ENCODE assay signal across 8 cellular contexts in genomic region chr7:121872831-121873764, GRCh38. TPM values are rescaled to one million over a fixed set of nuclear protein-coding genes. Genes with fewer than 3 reads are reported as not detected.
DNase-seq lines count a peak whose midpoint lies in the region; ATAC-seq and TF ChIP-seq lines count a peak whose summit lies in the region.

TSS of gene PTPRZ1 (plus strand) at chr7:121873161. CDS start at chr7:121873500, 339 bp downstream.

- under 1% methylated on average over 85 of the region's 85 CpGs for WGBS in HUES64
- 0 to 1% (median 1%) methylated on average over 72 to 85 of the region's 85 CpGs for WGBS in psoas muscle, 3 donors

- H3K9ac ChIP-seq in HUES64 (ENCODE audit: low read depth, low read length) (peak within 1 kb of the TSS; percentile 79), adipocyte (ENCODE audit: low read length) (peak within 1 kb of the TSS; percentile 76)

- no TSS peak for BruUV-seq in Caco-2 (replicated peaks; lab: Mats Ljungman, UMichigan)

- no peaks in the 10 kb centered on the region for H3K9me3 Mint-ChIP-seq in Caco-2 (ENCODE audit: unreplicated experiment)

- H3K27me3 Mint-ChIP-seq in Caco-2 (ENCODE audit: insufficient read depth, unreplicated experiment): peaks cover 29% of the 10 kb centered on the region

- H3K27me3 ChIP-seq in Caco-2 (replicated peaks; ENCODE audit: control insufficient read depth, insufficient read depth, low read length) (no peaks in the 10 kb centered on the region; the same call in 1 of the 2 replicates), HUES64 (ENCODE audit: insufficient read depth, low read length) (peaks cover 5% of the 10 kb centered on the region; the same call in 1 of the 2 replicates), adipocyte (replicated peaks; ENCODE audit: control insufficient read depth, insufficient read depth, low read length) (peaks cover 7% of the 10 kb centered on the region), psoas muscle (ENCODE audit: insufficient read depth in 3 of 3, low read length in 2 of 3) (peaks cover 4 to 45% (median 10%) of the 10 kb centered on the region in 3 donors)

- H3K36me3 ChIP-seq in Caco-2 (ENCODE audit: control insufficient read depth, insufficient read depth, low read length) (no peaks in the 10 kb centered on the region), HUES64 (ENCODE audit: insufficient read depth, low read length) (no peaks in the 10 kb centered on the region), adipocyte (ENCODE audit: control insufficient read depth, insufficient read depth, low read length, severe bottlenecking) (no peaks in the 10 kb centered on the region), psoas muscle (ENCODE audit: insufficient read depth in 1 of 2, low read depth in 1 of 2) (no peaks in the 10 kb centered on the region)

- H3K27ac Mint-ChIP-seq in Caco-2 (ENCODE audit: unreplicated experiment): no peak within 1 kb of the TSS

- no peaks in the 10 kb centered on the region for H3K4me1 ChIP-seq in Caco-2
- peaks cover 29% of the 10 kb centered on the region for H3K4me1 ChIP-seq in HUES64 (ENCODE audit: insufficient read depth, low read length)
- peaks cover 10% of the 10 kb centered on the region for H3K4me1 ChIP-seq in adipocyte (ENCODE audit: control insufficient read depth, insufficient read depth, low read length)
- H3K4me1 ChIP-seq in psoas muscle: no peaks in the 10 kb centered on the region

- peak in 1 of 4 donors; percentile 48 for ATAC-seq in psoas muscle

- CTCF ChIA-PET in Caco-2 (lab: Charles Lee): no interaction called here

- intact Hi-C loops in Caco-2 (cut with micrococcal nuclease; ENCODE audit: unreplicated experiment) (loop anchor here (5.0 kb wide), 1 partner anchor 124 kb away; no protein-coding TSS in a partner anchor), psoas muscle (cut with DNase I) (no loop called here)

- H3K9me3 ChIP-seq in Caco-2 (no peaks in the 10 kb centered on the region), HUES64 (ENCODE audit: insufficient read depth, low read depth, low read length) (no peaks in the 10 kb centered on the region), adipocyte (ENCODE audit: control insufficient read depth, low read length) (no peaks in the 10 kb centered on the region), psoas muscle (no peaks in the 10 kb centered on the region)

- TF ChIP-seq CTCF in Caco-2 (IDR thresholded peaks at IDR 0.05; ENCODE audit: insufficient read depth in 1 of 2, low read depth in 1 of 2, low read length in 1 of 2, severe bottlenecking in 1 of 2, unreplicated experiment in 1 of 2) (no peak), psoas muscle (IDR thresholded peaks at IDR 0.05) (no peak)

- POLR2A ChIA-PET in Caco-2 (lab: Charles Lee): no interaction called here

- H3K27ac ChIP-seq in HUES64 (ENCODE audit: low read depth, low read length) (peak within 1 kb of the TSS; percentile 67), psoas muscle (no peak within 1 kb of the TSS)

- peak within 1 kb of the TSS; percentile 82 for H3K4me3 Mint-ChIP-seq in Caco-2 (ENCODE audit: unreplicated experiment)

- H3K36me3 Mint-ChIP-seq in Caco-2 (ENCODE audit: insufficient read depth, unreplicated experiment): no peaks in the 10 kb centered on the region

- H3K4me1 Mint-ChIP-seq in Caco-2 (ENCODE audit: low read depth, unreplicated experiment): peaks cover 12% of the 10 kb centered on the region

- DNase-seq in Caco-2 (peak in 1 of 2 experiments; percentile 43), adipocyte (ENCODE audit: low read depth) (peak; percentile 67), hepatic stellate cell (ENCODE audit: low spot score) (peak; percentile 24), psoas muscle (peak in 1 of 2 donors; percentile 37), activated gamma-delta T cell (lab: John Stamatoyannopoulos, UW) (no peak), pons (ENCODE audit: low spot score) (no peak)
- DNase-seq in activated CD8-positive, alpha-beta memory T cell treated with anti-CD3 and anti-CD28 coated beads, Interleukin-2, amount 50 U/mL, for 4 hours: no peak

- H3K4me3 ChIP-seq in Caco-2 (ENCODE audit: low read depth, low read length): peak within 1 kb of the TSS; percentile 32
- H3K4me3 ChIP-seq in HUES64 (ENCODE audit: low read length): peak within 1 kb of the TSS; percentile 87
- peak within 1 kb of the TSS; percentile 90 for H3K4me3 ChIP-seq in adipocyte (ENCODE audit: low read length)
- peak within 1 kb of the TSS; percentile 60 for H3K4me3 ChIP-seq in psoas muscle

RNA-seq across cellular contexts. Expression of gene PTPRZ1, which starts in this region (rescaled TPM):
- total RNA-seq in Caco-2 (2022) (0.39 TPM in 1 of 2 replicates, not detected in the other), psoas muscle (under 1 TPM in 1 of 4 donors, not detected in 3; 0.30 TPM)
- 116 TPM for polyA plus RNA-seq in HUES64 (2013, experiment 1 of 2)
- polyA plus RNA-seq in HUES64 (2013, experiment 2 of 2): 128 TPM
- polyA plus RNA-seq in psoas muscle: under 1 TPM in 2 of 3 donors, not detected in 1; 0.01 to 0.08 TPM

Comparison
In these comparisons a context has a peak if more than half of its experiments do, and no peak if none do; other contexts are left out.
1. DNase-seq: peak in adipocyte (single experiment) and hepatic stellate cell (single experiment); none in activated gamma-delta T cell (single experiment), pons (single experiment) and activated CD8-positive, alpha-beta memory T cell treated with anti-CD3 and anti-CD28 coated beads, Interleukin-2, amount 50 U/mL, for 4 hours (single experiment).
2. H3K4me3 ChIP-seq: peak in every context shown above with its lines; median percentile 90 in adipocyte; 87 in HUES64; 60 in psoas muscle; 32 in Caco-2.